1 cellular context compared by ENCODE assay signal in genomic region chr5:142767925-142768324, GRCh38.
TF ChIP-seq lines count a peak whose summit lies in the region.

No MANE protein-coding gene starts in this region.

TF ChIP-seq in WTC11, 78 proteins besides CTCF, POLR2A, EP300 and RAD21 (continued from another document):
- TF ChIP-seq AFF4 (CRISPR knock-in tag; IDR thresholded peaks at IDR 0.05; ENCODE audit: borderline replicate concordance) = no peak
- TF ChIP-seq ETV6 (CRISPR knock-in tag; IDR thresholded peaks at IDR 0.05) = no peak
- no peak for TF ChIP-seq MXD4 (CRISPR knock-in tag; IDR thresholded peaks at IDR 0.05; ENCODE audit: borderline replicate concordance)
- no peak for TF ChIP-seq HMGXB4 (CRISPR knock-in tag; IDR thresholded peaks at IDR 0.05)
- TF ChIP-seq ZSCAN18 (CRISPR knock-in tag; IDR thresholded peaks at IDR 0.05) = no peak
- TF ChIP-seq, protein P1, sequence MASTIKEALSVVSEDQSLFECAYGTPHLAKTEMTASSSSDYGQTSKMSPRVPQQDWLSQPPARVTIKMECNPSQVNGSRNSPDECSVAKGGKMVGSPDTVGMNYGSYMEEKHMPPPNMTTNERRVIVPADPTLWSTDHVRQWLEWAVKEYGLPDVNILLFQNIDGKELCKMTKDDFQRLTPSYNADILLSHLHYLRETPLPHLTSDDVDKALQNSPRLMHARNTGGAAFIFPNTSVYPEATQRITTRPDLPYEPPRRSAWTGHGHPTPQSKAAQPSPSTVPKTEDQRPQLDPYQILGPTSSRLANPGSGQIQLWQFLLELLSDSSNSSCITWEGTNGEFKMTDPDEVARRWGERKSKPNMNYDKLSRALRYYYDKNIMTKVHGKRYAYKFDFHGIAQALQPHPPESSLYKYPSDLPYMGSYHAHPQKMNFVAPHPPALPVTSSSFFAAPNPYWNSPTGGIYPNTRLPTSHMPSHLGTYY (CRISPR knock-in tag; IDR thresholded peaks at IDR 0.05) = no peak
